In the genomic region with DNA sequence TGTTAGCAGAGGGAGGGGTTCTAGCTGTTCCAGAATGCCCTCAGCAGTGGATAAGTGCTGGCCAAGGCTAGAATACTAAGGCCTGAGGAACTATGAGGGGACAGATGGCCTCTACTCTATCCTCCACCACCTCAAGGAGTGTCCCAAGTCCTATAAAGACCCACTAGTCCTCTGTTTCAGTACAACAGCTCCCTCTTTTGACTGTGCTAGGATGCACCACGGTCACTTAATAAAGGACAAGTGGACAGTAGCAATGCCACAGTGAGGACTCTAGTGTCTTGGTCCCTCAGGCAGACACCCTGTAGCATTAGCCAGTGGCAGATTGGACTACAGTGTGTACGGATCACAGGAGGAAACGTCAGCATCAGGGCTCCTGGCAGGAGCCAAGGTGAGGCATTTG, we compare ENCODE assay signal across 1 cellular context.
TF ChIP-seq lines count a peak whose summit lies in the region.

No MANE protein-coding gene starts in this region.

TF ChIP-seq in GM23338, 12 proteins besides CTCF, POLR2A, EP300 and RAD21:
- no peak for TF ChIP-seq EZH2 (IDR thresholded peaks at IDR 0.05; ENCODE audit: low read depth, unreplicated experiment)
- TF ChIP-seq EZH2phosphoT487 (IDR thresholded peaks at IDR 0.05; ENCODE audit: unreplicated experiment): no peak
- TF ChIP-seq JUNB (IDR thresholded peaks at IDR 0.05; ENCODE audit: unreplicated experiment): no peak
- no peak for TF ChIP-seq ZNF331 (CRISPR knock-in tag; IDR thresholded peaks at IDR 0.05; ENCODE audit: low read depth)
- TF ChIP-seq, protein P1, sequence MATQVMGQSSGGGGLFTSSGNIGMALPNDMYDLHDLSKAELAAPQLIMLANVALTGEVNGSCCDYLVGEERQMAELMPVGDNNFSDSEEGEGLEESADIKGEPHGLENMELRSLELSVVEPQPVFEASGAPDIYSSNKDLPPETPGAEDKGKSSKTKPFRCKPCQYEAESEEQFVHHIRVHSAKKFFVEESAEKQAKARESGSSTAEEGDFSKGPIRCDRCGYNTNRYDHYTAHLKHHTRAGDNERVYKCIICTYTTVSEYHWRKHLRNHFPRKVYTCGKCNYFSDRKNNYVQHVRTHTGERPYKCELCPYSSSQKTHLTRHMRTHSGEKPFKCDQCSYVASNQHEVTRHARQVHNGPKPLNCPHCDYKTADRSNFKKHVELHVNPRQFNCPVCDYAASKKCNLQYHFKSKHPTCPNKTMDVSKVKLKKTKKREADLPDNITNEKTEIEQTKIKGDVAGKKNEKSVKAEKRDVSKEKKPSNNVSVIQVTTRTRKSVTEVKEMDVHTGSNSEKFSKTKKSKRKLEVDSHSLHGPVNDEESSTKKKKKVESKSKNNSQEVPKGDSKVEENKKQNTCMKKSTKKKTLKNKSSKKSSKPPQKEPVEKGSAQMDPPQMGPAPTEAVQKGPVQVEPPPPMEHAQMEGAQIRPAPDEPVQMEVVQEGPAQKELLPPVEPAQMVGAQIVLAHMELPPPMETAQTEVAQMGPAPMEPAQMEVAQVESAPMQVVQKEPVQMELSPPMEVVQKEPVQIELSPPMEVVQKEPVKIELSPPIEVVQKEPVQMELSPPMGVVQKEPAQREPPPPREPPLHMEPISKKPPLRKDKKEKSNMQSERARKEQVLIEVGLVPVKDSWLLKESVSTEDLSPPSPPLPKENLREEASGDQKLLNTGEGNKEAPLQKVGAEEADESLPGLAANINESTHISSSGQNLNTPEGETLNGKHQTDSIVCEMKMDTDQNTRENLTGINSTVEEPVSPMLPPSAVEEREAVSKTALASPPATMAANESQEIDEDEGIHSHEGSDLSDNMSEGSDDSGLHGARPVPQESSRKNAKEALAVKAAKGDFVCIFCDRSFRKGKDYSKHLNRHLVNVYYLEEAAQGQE (IDR thresholded peaks at IDR 0.05; ENCODE audit: unreplicated experiment): no peak
- no peak for TF ChIP-seq ZNF462 (CRISPR knock-in tag; IDR thresholded peaks at IDR 0.05)
- no peak for TF ChIP-seq POLR2AphosphoS5 (IDR thresholded peaks at IDR 0.05; ENCODE audit: low read depth)
- TF ChIP-seq, protein P2, sequence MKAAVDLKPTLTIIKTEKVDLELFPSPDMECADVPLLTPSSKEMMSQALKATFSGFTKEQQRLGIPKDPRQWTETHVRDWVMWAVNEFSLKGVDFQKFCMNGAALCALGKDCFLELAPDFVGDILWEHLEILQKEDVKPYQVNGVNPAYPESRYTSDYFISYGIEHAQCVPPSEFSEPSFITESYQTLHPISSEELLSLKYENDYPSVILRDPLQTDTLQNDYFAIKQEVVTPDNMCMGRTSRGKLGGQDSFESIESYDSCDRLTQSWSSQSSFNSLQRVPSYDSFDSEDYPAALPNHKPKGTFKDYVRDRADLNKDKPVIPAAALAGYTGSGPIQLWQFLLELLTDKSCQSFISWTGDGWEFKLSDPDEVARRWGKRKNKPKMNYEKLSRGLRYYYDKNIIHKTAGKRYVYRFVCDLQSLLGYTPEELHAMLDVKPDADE (IDR thresholded peaks at IDR 0.05): no peak
- TF ChIP-seq NANOG (IDR thresholded peaks at IDR 0.05; ENCODE audit: borderline replicate concordance): no peak
- no peak for TF ChIP-seq CREB1 (CRISPR knock-in tag; IDR thresholded peaks at IDR 0.05; ENCODE audit: low read depth)
- TF ChIP-seq STAT1 (IDR thresholded peaks at IDR 0.05; ENCODE audit: unreplicated experiment): no peak
- no peak for TF ChIP-seq ZNF114 (CRISPR knock-in tag; IDR thresholded peaks at IDR 0.05)
